Comparison of ENCODE assay signal across 10 cellular contexts in genomic region chr19:46863818-46864629, GRCh38. TPM values are rescaled to one million over a fixed set of nuclear protein-coding genes. Genes with fewer than 3 reads are reported as not detected.
DNase-seq lines count a peak whose midpoint lies in the region; ATAC-seq and TF ChIP-seq lines count a peak whose summit lies in the region.
"Had no signal": no experiment of that assay in that cellular context is flagged by ENCODE, and none has a peak within 500 bp of the region (broad histone marks: within the 10 kb centered on the region; RNA-seq: fewer than 3 reads in every experiment).

No MANE protein-coding gene starts in this region.

- POLR2A ChIA-PET in naive thymus-derived CD8-positive, alpha-beta T cell (lab: Charles Lee), result interaction anchor here (0.6 kb wide), 1 partner anchor 42 kb away, joined by 3 read pairs; no protein-coding TSS in a partner anchor

- H3K9me3 ChIP-seq in SU-DHL-6 (ENCODE audit: insufficient read depth, low read length) (no peaks in the 10 kb centered on the region), iPS-15b (ENCODE audit: control insufficient read depth, insufficient read depth, low read length) (no peaks in the 10 kb centered on the region), testis (no peaks in the 10 kb centered on the region)

- DNase-seq in NCI-H2107 treated with DMSO at 0.1 percent for 48 hours (lab: John Stamatoyannopoulos, UW; ENCODE audit: unreplicated experiment) (peak; percentile 36), NCI-H2107 (lab: John Stamatoyannopoulos, UW) (no peak), testis (peak; percentile 16), omental fat pad (ENCODE audit: low spot score) (no peak)
- DNase-seq in activated CD4-positive, alpha-beta T cell treated with anti-CD3 and anti-CD28 coated beads for 4 hours, result no peak
- no peak for DNase-seq in naive thymus-derived CD8-positive, alpha-beta T cell

- H3F3A ChIP-seq in SU-DHL-6 (ENCODE audit: insufficient read depth), result peaks cover 5% of the 10 kb centered on the region

- H4K20me1 ChIP-seq in SU-DHL-6 (ENCODE audit: low read depth, low read length), result peaks cover 14% of the 10 kb centered on the region; the same call in 1 of the 2 replicates

- H3K9ac ChIP-seq in SU-DHL-6 (ENCODE audit: low read length) (peak overlapping the region; percentile 23; the same call in 1 of the 2 replicates), iPS-15b (ENCODE audit: low read depth, low read length) (no peak overlapping the region)

- TF ChIP-seq POLR2A in testis (IDR thresholded peaks at IDR 0.05), result no peak

- peak overlapping the region; percentile 71 for H3K4me2 ChIP-seq in SU-DHL-6 (ENCODE audit: low read depth, low read length, poor library complexity, severe bottlenecking)

- no peaks in the 10 kb centered on the region for H3K36me3 ChIP-seq in SU-DHL-6 (ENCODE audit: low read length)
- H3K36me3 ChIP-seq in iPS-15b (ENCODE audit: control insufficient read depth, insufficient read depth, low read length), result no peaks in the 10 kb centered on the region
- H3K36me3 ChIP-seq in testis (ENCODE audit: low read depth, missing control alignments), result no peaks in the 10 kb centered on the region

- H3K27ac ChIP-seq in SU-DHL-6 (ENCODE audit: low read depth, low read length) (no peak overlapping the region), testis (peak overlapping the region in 1 of 2 donors; percentile 1)

- 12 to 15% methylated on average over 4 to 6 of the region's 6 CpGs for WGBS in testis, 2 donors

- ATAC-seq in naive thymus-derived CD8-positive, alpha-beta T cell, result no peak
- ATAC-seq in omental fat pad (ENCODE audit: low FRiP score), result no peak
- ATAC-seq: CD8-positive, alpha-beta T cell had no signal

- H3K79me2 ChIP-seq in SU-DHL-6 (ENCODE audit: insufficient read depth, low read length), result peaks cover 77% of the 10 kb centered on the region

- no peak overlapping the region for H3K27ac Mint-ChIP-seq in naive thymus-derived CD8-positive, alpha-beta T cell
- H3K27ac Mint-ChIP-seq: CD8-positive, alpha-beta T cell; progenitor cell of endocrine pancreas had no signal

- no peaks in the 10 kb centered on the region for H3K9me2 ChIP-seq in SU-DHL-6 (replicated peaks; ENCODE audit: insufficient read depth, low read length)

- peaks cover 0 to 3% (median 0%) of the 10 kb centered on the region in 3 donors for H3K36me3 Mint-ChIP-seq in naive thymus-derived CD8-positive, alpha-beta T cell

- H3K4me3 ChIP-seq in SU-DHL-6 (ENCODE audit: insufficient read depth, low read length, poor library complexity, severe bottlenecking), result no peak overlapping the region
- peak overlapping the region; percentile 78 for H3K4me3 ChIP-seq in iPS-15b (ENCODE audit: low read depth, low read length)
- H3K4me3 ChIP-seq in testis, result no peak overlapping the region

- H3K27me3 Mint-ChIP-seq in naive thymus-derived CD8-positive, alpha-beta T cell, result no peaks in the 10 kb centered on the region
- H3K27me3 Mint-ChIP-seq: progenitor cell of endocrine pancreas had no signal

- peaks cover 5 to 39% (median 26%) of the 10 kb centered on the region in 4 donors for H3K4me1 Mint-ChIP-seq in naive thymus-derived CD8-positive, alpha-beta T cell

- peaks cover 0 to 1% (median 0%) of the 10 kb centered on the region in 9 donors for H3K9me3 Mint-ChIP-seq in naive thymus-derived CD8-positive, alpha-beta T cell
- H3K9me3 Mint-ChIP-seq: CD8-positive, alpha-beta T cell had no signal

- H3K27me3 ChIP-seq in SU-DHL-6 (ENCODE audit: low read length) (no peaks in the 10 kb centered on the region), iPS-15b (ENCODE audit: control insufficient read depth, insufficient read depth, low read length) (no peaks in the 10 kb centered on the region), testis (no peaks in the 10 kb centered on the region)

- no peak overlapping the region for H2AFZ ChIP-seq in SU-DHL-6 (ENCODE audit: low read depth, low read length, severe bottlenecking)

- no peak for TF ChIP-seq CTCF in SU-DHL-6 (IDR thresholded peaks at IDR 0.05; ENCODE audit: insufficient read depth, low read length, poor library complexity, severe bottlenecking)
- no peak for TF ChIP-seq CTCF in testis (IDR thresholded peaks at IDR 0.05)
- no peak for TF ChIP-seq CTCF in omental fat pad (IDR thresholded peaks at IDR 0.05)

- H3K4me1 ChIP-seq in iPS-15b (ENCODE audit: control insufficient read depth, insufficient read depth, low read length) (peaks cover 30% of the 10 kb centered on the region), testis (peaks cover 42% of the 10 kb centered on the region)

- intact Hi-C loops in testis (cut with DNase I; ENCODE audit: low total_unique reads), result no loop called here

- no peak overlapping the region for H3K4me3 Mint-ChIP-seq in naive thymus-derived CD8-positive, alpha-beta T cell

RNA-seq across cellular contexts. Expression of gene ARHGAP35, which starts 3.2 kb away (rescaled TPM):
- total RNA-seq in testis (100 to 1,000 TPM in 1 of 2 donors, 10 to 100 TPM in 1; 71.9 to 112 TPM), omental fat pad (10 to 100 TPM; 30.1 to 45.2 (median 37.2) TPM)
- polyA plus RNA-seq in testis (ENCODE audit: insufficient read depth, low read depth, low replicate concordance), result 155 TPM
- total RNA-seq in naive thymus-derived CD8-positive, alpha-beta T cell, result 10 to 100 TPM; 27.3 TPM
- polyA plus RNA-seq in naive thymus-derived CD8-positive, alpha-beta T cell, result 1 to 10 TPM; 2.0 to 3.3 (median 2.1) TPM

RNA-seq across cellular contexts. Expression of gene AP2S1, which starts 13.4 kb away (rescaled TPM):
- 100 to 1,000 TPM; 121 to 140 TPM for total RNA-seq in testis
- 127 TPM for polyA plus RNA-seq in testis (ENCODE audit: insufficient read depth, low read depth, low replicate concordance)
- total RNA-seq in naive thymus-derived CD8-positive, alpha-beta T cell, result 10 to 100 TPM; 39.3 to 40.6 TPM
- 10 to 100 TPM; 63.8 to 68.3 (median 65.2) TPM for polyA plus RNA-seq in naive thymus-derived CD8-positive, alpha-beta T cell
- total RNA-seq in omental fat pad, result 100 to 1,000 TPM in 3 of 4 donors, 10 to 100 TPM in 1; 96.6 to 166 (median 132) TPM

Comparison
In these comparisons a context has a peak if more than half of its experiments do, and no peak if none do; other contexts are left out.
1. DNase-seq: peak in NCI-H2107 treated with DMSO at 0.1 percent for 48 hours (single experiment) and testis (single experiment); none in NCI-H2107 (single experiment), activated CD4-positive, alpha-beta T cell treated with anti-CD3 and anti-CD28 coated beads for 4 hours (0 of 2), naive thymus-derived CD8-positive, alpha-beta T cell (0 of 10) and omental fat pad (single experiment).